In the genomic region with DNA sequence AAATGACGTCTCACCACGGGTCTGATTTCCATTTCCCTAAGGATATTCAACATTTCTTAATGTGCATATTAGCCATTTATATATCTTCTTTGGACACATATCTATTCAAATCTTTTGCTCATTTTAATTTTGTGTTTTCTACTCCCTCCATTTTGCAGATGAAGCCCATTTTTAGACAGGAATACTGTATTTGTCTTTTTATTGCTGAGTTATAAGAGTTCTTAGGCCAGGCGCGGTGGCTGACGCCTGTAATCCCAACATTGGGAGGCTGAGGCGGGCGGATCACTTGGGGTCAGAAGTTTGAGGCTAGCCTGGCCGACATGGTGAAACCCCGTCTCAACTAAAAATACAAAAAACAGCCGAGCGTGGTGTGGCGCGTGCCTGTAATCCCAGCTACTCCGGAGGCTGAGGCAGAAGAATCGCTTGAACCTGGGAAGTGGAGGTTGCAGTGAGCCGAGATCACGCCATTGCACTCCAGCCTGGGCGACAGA, we compare ENCODE assay signal across 8 cellular contexts. TPM values are rescaled to one million over a fixed set of nuclear protein-coding genes. Genes with fewer than 3 reads are reported as not detected.
A peak's percentile ranks its signal among the peaks of the same experiment; 100 is the strongest.
DNase-seq lines count a peak whose midpoint lies in the region; ATAC-seq and TF ChIP-seq lines count a peak whose summit lies in the region.
"Not testable (repeated sequence)": the region's sequence is repeated elsewhere in the genome, so short reads cannot be mapped to it uniquely, and the experiment has no call there.

No MANE protein-coding gene starts in this region.

- H2AK5ac ChIP-seq in neuronal stem cell (ENCODE audit: low read depth, low read length): not testable (repeated sequence)

- TF ChIP-seq CTCF in DOHH2 (IDR thresholded peaks at IDR 0.05; ENCODE audit: low read depth, low read length, poor library complexity, severe bottlenecking); dorsolateral prefrontal cortex (IDR thresholded peaks at IDR 0.05 in 54 of 56, conservative IDR thresholded peaks at IDR 0.05 in 2 of 56; ENCODE audit: low read depth in 1 of 56, partially characterized antibody in 56 of 56): not testable (repeated sequence)

- peaks cover 24% of the 10 kb centered on the region for H3K36me3 ChIP-seq in DOHH2 (ENCODE audit: control insufficient read depth, low read length)
- H3K36me3 ChIP-seq in NT2/D1 (ENCODE audit: insufficient read depth, insufficient read length, low read length): peaks cover 17% of the 10 kb centered on the region
- not testable (repeated sequence) for H3K36me3 ChIP-seq in iPS-20b (ENCODE audit: insufficient read depth, low read depth, low read length); thymus (ENCODE audit: control insufficient read depth, insufficient read depth)
- peaks cover 0 to 12% of the 10 kb centered on the region in 2 donors for H3K36me3 ChIP-seq in neuronal stem cell (replicated peaks in 1 of 2; ENCODE audit: control insufficient read depth in 2 of 2, insufficient read depth in 2 of 2, low read length in 2 of 2)

- H3K9ac ChIP-seq in NT2/D1 (ENCODE audit: insufficient read length, low read depth); neuronal stem cell (ENCODE audit: low read depth, low read length, poor library complexity): not testable (repeated sequence)
- peak overlapping the region; percentile 97; the same call in 1 of the 2 replicates for H3K9ac ChIP-seq in iPS-20b (ENCODE audit: low read depth, low read length)

- H4K8ac ChIP-seq in neuronal stem cell (ENCODE audit: low read depth, low read length): not testable (repeated sequence)

- WGBS in neuronal stem cell (ENCODE audit: extremely low coverage in 2 of 2, insufficient read length in 2 of 2, insufficient replicate concordance in 1 of 2), 2 donors: no CpG with 5 or more reads among the region's 18 CpGs
- WGBS in thymus: 15% methylated on average over 18 of the region's 18 CpGs

- peak overlapping the region; percentile 15; the same call in 1 of the 2 replicates for H3K27ac ChIP-seq in DOHH2 (ENCODE audit: low read depth, low read length)
- H3K27ac ChIP-seq in dorsolateral prefrontal cortex: peak overlapping the region; percentile 53 to 99 (median 94)
- H3K27ac ChIP-seq in iPS-20b (ENCODE audit: low read length); neuronal stem cell (replicated peaks; ENCODE audit: low read length): not testable (repeated sequence)
- peak overlapping the region; percentile 53 for H3K27ac ChIP-seq in thymus (ENCODE audit: low read depth)

- H4K91ac ChIP-seq in neuronal stem cell (ENCODE audit: low read depth, low read length, poor library complexity): not testable (repeated sequence)

- not testable (repeated sequence) for H2BK12ac ChIP-seq in neuronal stem cell (ENCODE audit: low read length)

- not testable (repeated sequence) for H3K14ac ChIP-seq in neuronal stem cell (ENCODE audit: low read length)

- intact Hi-C loops in dorsolateral prefrontal cortex (cut with DNase I): not testable (repeated sequence)

- peak overlapping the region; percentile 91 for H2AFZ ChIP-seq in neuronal stem cell (ENCODE audit: low read length)

- not testable (repeated sequence) for H3K9me2 ChIP-seq in DOHH2 (replicated peaks; ENCODE audit: control insufficient read depth, low read length)

- not testable (repeated sequence) for H2BK120ac ChIP-seq in neuronal stem cell (ENCODE audit: low read depth, low read length)

- H3F3A ChIP-seq in DOHH2 (ENCODE audit: control insufficient read depth, insufficient read depth): not testable (repeated sequence)

- H2BK15ac ChIP-seq in neuronal stem cell (ENCODE audit: low read length): not testable (repeated sequence)

- not testable (repeated sequence) for H3K79me1 ChIP-seq in neuronal stem cell (ENCODE audit: low read depth, low read length)

- not testable (repeated sequence) for H3K23ac ChIP-seq in neuronal stem cell (ENCODE audit: low read depth, low read length, poor library complexity)

- DNase-seq in NT2/D1 (ENCODE audit: low read depth, low spot score); neuronal stem cell (ENCODE audit: low spot score): not testable (repeated sequence)
- DNase-seq in activated T-cell treated with anti-CD3 and anti-CD28 coated beads for 48 hours (ENCODE audit: low read depth) (peak; percentile 5), dorsolateral prefrontal cortex (peak in 3 of 10 donors; percentile 6 to 49 (median 12))

- H4K20me1 ChIP-seq in DOHH2 (ENCODE audit: control insufficient read depth, insufficient read depth, low read depth, low read length): peaks cover 17% of the 10 kb centered on the region

- H3K27me3 ChIP-seq in DOHH2 (ENCODE audit: control insufficient read depth, low read length); NT2/D1 (ENCODE audit: insufficient read depth, insufficient read length); dorsolateral prefrontal cortex; iPS-20b (ENCODE audit: insufficient read depth, low read length); neuronal stem cell (ENCODE audit: control insufficient read depth in 3 of 3, insufficient read depth in 3 of 3, low read depth in 1 of 3, low read length in 3 of 3); thymus (ENCODE audit: control insufficient read depth, insufficient read depth): not testable (repeated sequence)

- H3K18ac ChIP-seq in neuronal stem cell (ENCODE audit: low read length): not testable (repeated sequence)

- not testable (repeated sequence) for H2BK5ac ChIP-seq in neuronal stem cell (ENCODE audit: low read length)

- H3K4me1 ChIP-seq in DOHH2 (ENCODE audit: control insufficient read depth, low read length): peaks cover 30% of the 10 kb centered on the region
- not testable (repeated sequence) for H3K4me1 ChIP-seq in NT2/D1 (ENCODE audit: insufficient read depth, insufficient read length); iPS-20b (ENCODE audit: insufficient read depth, low read length); neuronal stem cell (ENCODE audit: control insufficient read depth in 2 of 2, insufficient read depth in 1 of 2, low read depth in 1 of 2, low read length in 2 of 2); thymus (ENCODE audit: control insufficient read depth, insufficient read depth, low read length)

- H3K4me2 ChIP-seq in DOHH2 (ENCODE audit: low read length) (peak overlapping the region; percentile 89), neuronal stem cell (ENCODE audit: insufficient read depth, low read length, poor library complexity, severe bottlenecking) (peak overlapping the region; percentile 40)

- H3K9me3 ChIP-seq in DOHH2 (ENCODE audit: control insufficient read depth, insufficient read depth, low read length); NT2/D1 (ENCODE audit: insufficient read depth, low read length); iPS-20b (ENCODE audit: insufficient read depth, low read depth, low read length); neuronal stem cell (replicated peaks in 1 of 2; ENCODE audit: control insufficient read depth in 2 of 2, insufficient read depth in 1 of 2, low read depth in 1 of 2, low read length in 2 of 2); thymus (ENCODE audit: control insufficient read depth): not testable (repeated sequence)

- H3K4ac ChIP-seq in neuronal stem cell (ENCODE audit: low read length): not testable (repeated sequence)

- peak; percentile 5 for ATAC-seq in HG02642 (IDR thresholded peaks at IDR 0.05; ENCODE audit: poor library complexity, unreplicated experiment)

- H3K4me3 ChIP-seq in DOHH2 (ENCODE audit: low read length): peak overlapping the region; percentile 99
- H3K4me3 ChIP-seq in NT2/D1 (ENCODE audit: insufficient read length, low read depth): peak overlapping the region; percentile 95
- H3K4me3 ChIP-seq in dorsolateral prefrontal cortex: peak overlapping the region; percentile 76 to 100 (median 97)
- peak overlapping the region; percentile 97 for H3K4me3 ChIP-seq in iPS-20b (ENCODE audit: low read length)
- H3K4me3 ChIP-seq in neuronal stem cell (ENCODE audit: low read length in 2 of 2): peak overlapping the region in 1 of 2 donors; percentile 79
- H3K4me3 ChIP-seq in thymus (ENCODE audit: low read length): peak overlapping the region; percentile 83

- peaks cover 51% of the 10 kb centered on the region for H3K79me2 ChIP-seq in DOHH2 (ENCODE audit: control insufficient read depth, low read length)

RNA-seq across cellular contexts. Expression of a gene that starts 0.6 kb away (rescaled TPM):
- total RNA-seq in dorsolateral prefrontal cortex: 100 to 1,000 TPM in 36 of 120 experiments, 10 to 100 TPM in 84; 67.9 to 122 (median 95.9) TPM
- 126 TPM for polyA plus RNA-seq in neuronal stem cell (2013, experiment 1 of 2)
- polyA plus RNA-seq in neuronal stem cell (2013, experiment 2 of 2): 128 TPM
- polyA plus RNA-seq in thymus: 75.9 TPM

RNA-seq across cellular contexts. Expression of a gene that starts 5.9 kb away (rescaled TPM):
- 10 to 100 TPM; 28.5 to 49.1 (median 37.4) TPM for total RNA-seq in dorsolateral prefrontal cortex
- polyA plus RNA-seq in neuronal stem cell (2013, experiment 1 of 2): 22.8 TPM
- polyA plus RNA-seq in neuronal stem cell (2013, experiment 2 of 2): 22.9 TPM
- 29.2 TPM for polyA plus RNA-seq in thymus

RNA-seq across cellular contexts. Expression of a gene that starts 35.8 kb away (rescaled TPM):
- 100 to 1,000 TPM in 117 of 120 experiments, 10 to 100 TPM in 3; 68.2 to 983 (median 256) TPM for total RNA-seq in dorsolateral prefrontal cortex
- polyA plus RNA-seq in neuronal stem cell (2013, experiment 1 of 2): 68.9 TPM
- polyA plus RNA-seq in neuronal stem cell (2013, experiment 2 of 2): 69.2 TPM
- 14.0 TPM for polyA plus RNA-seq in thymus

RNA-seq across cellular contexts. Expression of a gene that starts 40.6 kb away (rescaled TPM):
- total RNA-seq in dorsolateral prefrontal cortex: 100 to 1,000 TPM in 2 of 120 experiments, 10 to 100 TPM in 118; 38.0 to 110 (median 78.5) TPM
- 22.8 TPM for polyA plus RNA-seq in neuronal stem cell (2013, experiment 1 of 2)
- polyA plus RNA-seq in neuronal stem cell (2013, experiment 2 of 2): 22.8 TPM
- 11.0 TPM for polyA plus RNA-seq in thymus

RNA-seq across cellular contexts. Expression of a gene that starts 44.4 kb away (rescaled TPM):
- 1 to 10 TPM in 117 of 120 experiments, under 1 TPM in 3; 0.60 to 7.1 (median 2.7) TPM for total RNA-seq in dorsolateral prefrontal cortex
- polyA plus RNA-seq in neuronal stem cell (2013, experiment 1 of 2): 0.24 TPM
- 0.18 TPM for polyA plus RNA-seq in neuronal stem cell (2013, experiment 2 of 2)
- not detected for polyA plus RNA-seq in thymus
